Comparison of ENCODE assay signal across 29 cellular contexts in genomic region chr12:88820012-88820411, GRCh38.
"Had no signal": no experiment of that assay in that cellular context is flagged by ENCODE, and none has a peak within 500 bp of the region (broad histone marks: within the 10 kb centered on the region; RNA-seq: fewer than 3 reads in every experiment).

No MANE protein-coding gene starts in this region.

- H3K9me3 Mint-ChIP-seq: dendritic cell treated with granulocyte-macrophage colony-stimulating factor and Interleukin-4, amounts not matched to agents 40 ng/mL and 50 ng/mL, for 4 days had no signal

- ATAC-seq: effector memory CD8-positive, alpha-beta T cell; esophagus mucosa; foreskin keratinocyte; gastrocnemius medialis; gastroesophageal sphincter; heart left ventricle; heart right ventricle had no signal

- H3K36me3 ChIP-seq: colonic mucosa, esophagus muscularis mucosa, esophagus squamous epithelium, gastrocnemius medialis, gastroesophageal sphincter, heart left ventricle, heart right ventricle had no signal

- H3K27ac Mint-ChIP-seq: dendritic cell treated with granulocyte-macrophage colony-stimulating factor and Interleukin-4, amounts not matched to agents 40 ng/mL and 50 ng/mL, for 4 days; effector memory CD8-positive, alpha-beta T cell; endodermal cell had no signal

- H3K27me3 Mint-ChIP-seq: dendritic cell treated with granulocyte-macrophage colony-stimulating factor and Interleukin-4, amounts not matched to agents 40 ng/mL and 50 ng/mL, for 4 days; effector memory CD8-positive, alpha-beta T cell had no signal

- H3K4me3 ChIP-seq: colonic mucosa, coronary artery, dorsolateral prefrontal cortex, esophagus muscularis mucosa, esophagus squamous epithelium, gastrocnemius medialis, gastroesophageal sphincter, heart left ventricle, heart right ventricle had no signal

- H3K4me3 Mint-ChIP-seq: dendritic cell treated with granulocyte-macrophage colony-stimulating factor and Interleukin-4, amounts not matched to agents 40 ng/mL and 50 ng/mL, for 4 days; effector memory CD8-positive, alpha-beta T cell; endodermal cell had no signal

- H3K4me1 ChIP-seq: colonic mucosa, gastrocnemius medialis had no signal

- H3K9me3 ChIP-seq: colonic mucosa, esophagus muscularis mucosa, esophagus squamous epithelium, gastrocnemius medialis, gastroesophageal sphincter had no signal

- H3K27me3 ChIP-seq: colonic mucosa, dorsolateral prefrontal cortex, esophagus muscularis mucosa, esophagus squamous epithelium, foreskin keratinocyte, gastrocnemius medialis, gastroesophageal sphincter, heart left ventricle, heart right ventricle had no signal

- FAIRE-seq: colon, endometrium, endothelial cell of umbilical vein, frontal cortex had no signal

- H3K27ac ChIP-seq: colonic mucosa, coronary artery, dorsolateral prefrontal cortex, epithelial cell of prostate, esophagus muscularis mucosa, esophagus squamous epithelium, foreskin keratinocyte, gastrocnemius medialis, gastroesophageal sphincter, heart left ventricle, heart right ventricle had no signal

- DNase-seq: colonic mucosa; cortex of kidney; dermis blood vessel endothelial cell; dorsolateral prefrontal cortex; effector CD4-positive, alpha-beta T cell; effector CD8-positive, alpha-beta T cell; effector memory CD4-positive, alpha-beta T cell; effector memory CD8-positive, alpha-beta T cell; endodermal cell; erythroblast; esophagus squamous epithelium; foreskin fibroblast; foreskin keratinocyte; foreskin melanocyte; gastrocnemius medialis; glutamatergic neuron; head of caudate nucleus; heart left ventricle; heart right ventricle had no signal
